In the genomic region with DNA sequence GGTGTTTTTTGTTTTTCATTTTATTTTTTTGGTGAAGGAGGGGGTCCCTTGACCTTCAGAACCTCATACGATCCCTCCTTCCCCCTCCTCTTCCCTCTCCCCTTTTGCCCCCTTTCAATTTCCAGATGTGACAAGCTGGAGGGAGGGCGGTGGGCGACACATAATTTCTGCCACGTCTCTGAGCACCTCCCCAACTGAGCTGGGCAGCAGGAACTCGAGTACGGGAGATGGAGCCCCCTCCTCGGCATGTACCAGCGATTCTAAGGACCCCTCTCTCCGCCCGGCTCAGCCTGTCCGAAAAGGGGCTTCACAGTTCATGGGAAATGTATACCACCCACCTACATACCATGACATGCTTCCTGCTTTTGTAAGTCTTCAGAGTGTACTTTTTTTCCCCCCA, we compare ENCODE assay signal across 1 cellular context.
TF ChIP-seq lines count a peak whose summit lies in the region.

No MANE protein-coding gene starts in this region.

TF ChIP-seq in HepG2, 621 proteins besides CTCF, POLR2A, EP300 and RAD21:
- TF ChIP-seq, protein P1, sequence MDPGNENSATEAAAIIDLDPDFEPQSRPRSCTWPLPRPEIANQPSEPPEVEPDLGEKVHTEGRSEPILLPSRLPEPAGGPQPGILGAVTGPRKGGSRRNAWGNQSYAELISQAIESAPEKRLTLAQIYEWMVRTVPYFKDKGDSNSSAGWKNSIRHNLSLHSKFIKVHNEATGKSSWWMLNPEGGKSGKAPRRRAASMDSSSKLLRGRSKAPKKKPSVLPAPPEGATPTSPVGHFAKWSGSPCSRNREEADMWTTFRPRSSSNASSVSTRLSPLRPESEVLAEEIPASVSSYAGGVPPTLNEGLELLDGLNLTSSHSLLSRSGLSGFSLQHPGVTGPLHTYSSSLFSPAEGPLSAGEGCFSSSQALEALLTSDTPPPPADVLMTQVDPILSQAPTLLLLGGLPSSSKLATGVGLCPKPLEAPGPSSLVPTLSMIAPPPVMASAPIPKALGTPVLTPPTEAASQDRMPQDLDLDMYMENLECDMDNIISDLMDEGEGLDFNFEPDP (CRISPR knock-in tag; conservative IDR thresholded peaks at IDR 0.05): no peak
- peak; percentile 34 for TF ChIP-seq RBM22 (optimal IDR thresholded peaks at IDR 0.05; ENCODE audit: low read length)
